In the genomic region with DNA sequence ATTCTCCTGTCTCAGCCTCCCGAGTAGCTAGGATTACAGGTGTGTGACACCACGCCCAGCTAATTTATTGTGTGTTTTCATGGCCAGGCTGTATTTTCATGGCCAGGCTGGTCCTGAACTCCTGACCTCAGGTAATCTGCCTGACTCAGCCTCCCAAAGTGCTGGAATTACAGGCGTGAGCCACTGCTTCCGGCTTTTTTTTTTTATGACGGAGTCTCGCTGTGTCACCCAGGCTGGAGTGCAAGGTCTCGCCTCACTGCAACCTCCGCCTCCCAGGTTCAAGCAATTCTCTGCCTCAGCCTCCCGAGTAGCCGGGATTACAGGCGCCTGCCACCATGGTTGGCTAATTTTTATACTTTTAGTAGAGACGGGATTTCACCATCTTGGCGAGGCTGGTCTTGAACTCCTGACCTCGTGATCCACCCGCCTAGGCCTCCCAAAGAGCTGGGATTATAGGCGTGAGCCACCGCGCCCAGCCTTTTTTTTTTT, we compare ENCODE assay signal across 8 cellular contexts. TPM values are rescaled to one million over a fixed set of nuclear protein-coding genes. Genes with fewer than 3 reads are reported as not detected.
DNase-seq lines count a peak whose midpoint lies in the region; ATAC-seq, FAIRE-seq and TF ChIP-seq lines count a peak whose summit lies in the region.
"Not testable (repeated sequence)": the region's sequence is repeated elsewhere in the genome, so short reads cannot be mapped to it uniquely, and the experiment has no call there.
"Had no signal": no experiment of that assay in that cellular context is flagged by ENCODE, and none has a peak within 500 bp of the region (broad histone marks: within the 10 kb centered on the region; RNA-seq: fewer than 3 reads in every experiment).

No MANE protein-coding gene starts in this region.

- H3K27me3 ChIP-seq in DOHH2 (ENCODE audit: control insufficient read depth, low read length); Loucy (ENCODE audit: insufficient read depth, low read length, poor library complexity, severe bottlenecking); GM12878 (replicated peaks in 1 of 2; ENCODE audit: control insufficient read depth in 2 of 2, insufficient read depth in 2 of 2, low read length in 1 of 2); naive thymus-derived CD4-positive, alpha-beta T cell (ENCODE audit: control insufficient read depth in 2 of 2, insufficient read depth in 2 of 2, low read length in 2 of 2): not testable (repeated sequence)

- not testable (repeated sequence) for H3K9me2 ChIP-seq in DOHH2 (replicated peaks; ENCODE audit: control insufficient read depth, low read length); Loucy (replicated peaks; ENCODE audit: low read depth, low read length)

- not testable (repeated sequence) for H2AFZ ChIP-seq in Loucy (ENCODE audit: low read length); GM12878 (ENCODE audit: control insufficient read depth, low read depth, low read length)

- TF ChIP-seq EP300 in GM12878 (IDR thresholded peaks at IDR 0.05; ENCODE audit: borderline replicate concordance in 1 of 2, control insufficient read depth in 1 of 2, low read depth in 2 of 2, low read length in 2 of 2): not testable (repeated sequence)

- CTCF ChIA-PET in GM12878 (lab: Yijun Ruan, JAX): interaction anchor here (2.2 to 4.0 kb wide), 2 partner anchors 22 to 27 kb away, joined by 7 to 16 read pairs; no protein-coding TSS in a partner anchor
- CTCF ChIA-PET in naive thymus-derived CD4-positive, alpha-beta T cell (lab: Charles Lee): interaction anchor here (0.8 to 1.6 kb wide), 2 partner anchors 26 to 51 kb away, joined by 4 to 5 read pairs; a partner anchor contains a TSS

- DNase-seq in SK-N-MC (ENCODE audit: low read depth, low spot score); activated T-cell treated with anti-CD3 and anti-CD28 coated beads, Interleukin-2, amount 50 U/mL, for 24 hours; GM12878 (ENCODE audit: low read depth, low spot score); naive thymus-derived CD4-positive, alpha-beta T cell; stimulated activated effector memory CD8-positive, alpha-beta T cell treated with anti-CD3 and anti-CD28 coated beads, Interleukin-12 subunit alpha, Interleukin-12 subunit beta, amount 100 ng/mL, for 72 hours (ENCODE audit: low spot score in 2 of 2): not testable (repeated sequence)

- not testable (repeated sequence) for H3K27me3 Mint-ChIP-seq in activated T-cell treated with anti-CD3 and anti-CD28 coated beads, Interleukin-2, amount 50 U/mL, for 24 hours; naive thymus-derived CD4-positive, alpha-beta T cell

- not testable (repeated sequence) for FAIRE-seq in GM12878 (lab: Jason Lieb, UNC)

- peak overlapping the region; percentile 93 for H3K9ac ChIP-seq in Loucy (ENCODE audit: low read depth, low read length, poor library complexity, severe bottlenecking)
- not testable (repeated sequence) for H3K9ac ChIP-seq in SK-N-MC (ENCODE audit: insufficient read length); GM12878 (ENCODE audit: control insufficient read depth, insufficient read depth, low read length)

- H3K4me2 ChIP-seq in DOHH2 (ENCODE audit: low read length); GM12878 (ENCODE audit: control insufficient read depth, insufficient read depth): not testable (repeated sequence)
- peak overlapping the region; percentile 95 for H3K4me2 ChIP-seq in Loucy (ENCODE audit: low read depth, low read length, poor library complexity, severe bottlenecking)

- peaks cover 31% of the 10 kb centered on the region for H3F3A ChIP-seq in DOHH2 (ENCODE audit: control insufficient read depth, insufficient read depth)
- H3F3A ChIP-seq in Loucy (ENCODE audit: low read depth): not testable (repeated sequence)

- H3K9me3 Mint-ChIP-seq in activated T-cell treated with anti-CD3 and anti-CD28 coated beads, Interleukin-2, amount 50 U/mL, for 24 hours; naive thymus-derived CD4-positive, alpha-beta T cell; stimulated activated effector memory CD8-positive, alpha-beta T cell treated with anti-CD3 and anti-CD28 coated beads, Interleukin-12 subunit alpha, Interleukin-12 subunit beta, amount 100 ng/mL, for 72 hours: not testable (repeated sequence)

- intact Hi-C loops in GM12878 (cut with micrococcal nuclease; ENCODE audit: unreplicated experiment); naive thymus-derived CD4-positive, alpha-beta T cell (cut with micrococcal nuclease): not testable (repeated sequence)

- not testable (repeated sequence) for H3K36me3 ChIP-seq in DOHH2 (ENCODE audit: control insufficient read depth, low read length); Loucy (ENCODE audit: insufficient read depth, low read length); SK-N-MC (ENCODE audit: insufficient read depth, low read length); GM12878 (ENCODE audit: control insufficient read depth in 2 of 2, insufficient read depth in 2 of 2, low read length in 1 of 2); naive thymus-derived CD4-positive, alpha-beta T cell (ENCODE audit: control insufficient read depth in 2 of 3, insufficient read depth in 3 of 3, low read length in 3 of 3)

- in situ Hi-C loops in GM12878 (cut with MboI): not testable (repeated sequence)

- H3K4me3 ChIP-seq in DOHH2 (ENCODE audit: low read length); SK-N-MC; GM12878; naive thymus-derived CD4-positive, alpha-beta T cell (ENCODE audit: low read length): not testable (repeated sequence)
- H3K4me3 ChIP-seq in Loucy (ENCODE audit: low read length, poor library complexity, severe bottlenecking): peak overlapping the region; percentile 78

- H3K27ac ChIP-seq in DOHH2 (ENCODE audit: low read depth, low read length) (peak overlapping the region; percentile 98), SK-N-MC (peak overlapping the region; percentile 89)
- not testable (repeated sequence) for H3K27ac ChIP-seq in GM12878 (ENCODE audit: control insufficient read depth, insufficient read depth); naive thymus-derived CD4-positive, alpha-beta T cell (ENCODE audit: low read depth, low read length)

- TF ChIP-seq POLR2A in GM12878 (IDR thresholded peaks at IDR 0.05; ENCODE audit: low read depth, low read length): not testable (repeated sequence)

- not testable (repeated sequence) for BruUV-seq in GM12878 (replicated peaks; lab: Mats Ljungman, UMichigan)

- H3K79me2 ChIP-seq in DOHH2 (ENCODE audit: control insufficient read depth, low read length); Loucy (ENCODE audit: insufficient read depth, low read length); GM12878 (ENCODE audit: control insufficient read depth, insufficient read depth, low read length): not testable (repeated sequence)

- 99% methylated on average over 18 of the region's 18 CpGs for WGBS in GM12878 (ENCODE audit: insufficient coverage, insufficient replicate concordance, low lambda C conversion rate, missing lambda C conversion rate)

- peak overlapping the region; percentile 11 for H3K27ac Mint-ChIP-seq in activated T-cell treated with anti-CD3 and anti-CD28 coated beads, Interleukin-2, amount 50 U/mL, for 24 hours
- peak overlapping the region in 5 of 9 donors; percentile 59 to 99 (median 79) for H3K27ac Mint-ChIP-seq in naive thymus-derived CD4-positive, alpha-beta T cell
- peak overlapping the region; percentile 96 for H3K27ac Mint-ChIP-seq in stimulated activated effector memory CD8-positive, alpha-beta T cell treated with anti-CD3 and anti-CD28 coated beads, Interleukin-12 subunit alpha, Interleukin-12 subunit beta, amount 100 ng/mL, for 72 hours

- peaks cover 30% of the 10 kb centered on the region for H3K4me1 Mint-ChIP-seq in activated T-cell treated with anti-CD3 and anti-CD28 coated beads, Interleukin-2, amount 50 U/mL, for 24 hours (ENCODE audit: low read depth)
- H3K4me1 Mint-ChIP-seq in naive thymus-derived CD4-positive, alpha-beta T cell: peaks cover 8 to 56% (median 10%) of the 10 kb centered on the region in 7 donors
- peaks cover 26% of the 10 kb centered on the region for H3K4me1 Mint-ChIP-seq in stimulated activated effector memory CD8-positive, alpha-beta T cell treated with anti-CD3 and anti-CD28 coated beads, Interleukin-12 subunit alpha, Interleukin-12 subunit beta, amount 100 ng/mL, for 72 hours

- POLR2A ChIA-PET in GM12878 (lab: Charles Lee): interaction anchor here (0.7 to 1.4 kb wide), 3 partner anchors 9 to 34 kb away, joined by 3 to 5 read pairs (median 4); a partner anchor contains a TSS
- POLR2A ChIA-PET in naive thymus-derived CD4-positive, alpha-beta T cell (lab: Charles Lee): interaction anchor here (0.7 to 42.5 kb wide), 13 partner anchors 8 to 1813 kb away, joined by 3 to 2497 read pairs (median 4); a partner anchor contains a TSS

- not testable (repeated sequence) for TF ChIP-seq RAD21 in GM12878 (IDR thresholded peaks at IDR 0.05; ENCODE audit: insufficient read depth, low read depth, low read length)

- RAD21 ChIA-PET in GM12878 (lab: Charles Lee; ENCODE audit: unreplicated experiment): interaction anchor here (1.1 kb wide), 1 partner anchor 33 kb away, joined by 4 read pairs; a partner anchor contains a TSS

- not testable (repeated sequence) for TF ChIP-seq CTCF in DOHH2 (IDR thresholded peaks at IDR 0.05; ENCODE audit: low read depth, low read length, poor library complexity, severe bottlenecking); Loucy (conservative IDR thresholded peaks at IDR 0.05; ENCODE audit: low read length); GM12878 (IDR thresholded peaks at IDR 0.05 in 2 of 3, conservative IDR thresholded peaks at IDR 0.05 in 1 of 3; ENCODE audit: control insufficient read depth in 2 of 3, extremely low read depth in 1 of 3, insufficient read depth in 1 of 3, low read depth in 3 of 3, low read length in 3 of 3)

- H3K4me3 Mint-ChIP-seq in activated T-cell treated with anti-CD3 and anti-CD28 coated beads, Interleukin-2, amount 50 U/mL, for 24 hours; naive thymus-derived CD4-positive, alpha-beta T cell: not testable (repeated sequence)
- H3K4me3 Mint-ChIP-seq in stimulated activated effector memory CD8-positive, alpha-beta T cell treated with anti-CD3 and anti-CD28 coated beads, Interleukin-12 subunit alpha, Interleukin-12 subunit beta, amount 100 ng/mL, for 72 hours: peak overlapping the region; percentile 85

- SMC1A ChIA-PET in GM12878 (lab: Charles Lee; ENCODE audit: uncharacterized antibody, unreplicated experiment): interaction anchor here (1.2 to 2.4 kb wide), 3 partner anchors 9 to 35 kb away, joined by 3 to 9 read pairs (median 4); a partner anchor contains a TSS

- not testable (repeated sequence) for H3K9me3 ChIP-seq in DOHH2 (ENCODE audit: control insufficient read depth, insufficient read depth, low read length); Loucy (ENCODE audit: insufficient read depth, low read depth, low read length); SK-N-MC (ENCODE audit: low read depth, low read length); GM12878 (replicated peaks; ENCODE audit: control insufficient read depth, insufficient read depth, low read length); naive thymus-derived CD4-positive, alpha-beta T cell (ENCODE audit: control insufficient read depth in 2 of 3, low read length in 3 of 3)

- H3K4me1 ChIP-seq in DOHH2 (ENCODE audit: control insufficient read depth, low read length) (peaks cover 41% of the 10 kb centered on the region), Loucy (ENCODE audit: insufficient read depth, low read length, poor library complexity, severe bottlenecking) (peaks cover 25% of the 10 kb centered on the region)
- not testable (repeated sequence) for H3K4me1 ChIP-seq in GM12878 (ENCODE audit: control insufficient read depth, insufficient read depth, low read length)
- H3K4me1 ChIP-seq in naive thymus-derived CD4-positive, alpha-beta T cell (ENCODE audit: control insufficient read depth in 2 of 2, insufficient read depth in 2 of 2, low read length in 2 of 2): peaks cover 0 to 14% of the 10 kb centered on the region in 2 donors

- ATAC-seq in GM12878; naive thymus-derived CD4-positive, alpha-beta T cell; stimulated activated effector memory CD8-positive, alpha-beta T cell treated with anti-CD3 and anti-CD28 coated beads, Interleukin-12 subunit alpha, Interleukin-12 subunit beta, amount 100 ng/mL, for 72 hours: not testable (repeated sequence)

- not testable (repeated sequence) for H4K20me1 ChIP-seq in DOHH2 (ENCODE audit: control insufficient read depth, insufficient read depth, low read depth, low read length); Loucy (ENCODE audit: insufficient read depth, low read length, poor library complexity, severe bottlenecking); GM12878 (ENCODE audit: control insufficient read depth, insufficient read depth)

- peaks cover 11% of the 10 kb centered on the region for H3K36me3 Mint-ChIP-seq in activated T-cell treated with anti-CD3 and anti-CD28 coated beads, Interleukin-2, amount 50 U/mL, for 24 hours (ENCODE audit: low read depth)
- H3K36me3 Mint-ChIP-seq in naive thymus-derived CD4-positive, alpha-beta T cell: not testable (repeated sequence)
- peaks cover 28% of the 10 kb centered on the region for H3K36me3 Mint-ChIP-seq in stimulated activated effector memory CD8-positive, alpha-beta T cell treated with anti-CD3 and anti-CD28 coated beads, Interleukin-12 subunit alpha, Interleukin-12 subunit beta, amount 100 ng/mL, for 72 hours

RNA-seq across cellular contexts. Expression of a gene that starts 34.4 kb away (rescaled TPM):
- total RNA-seq in GM12878 (2013; cell fraction: nucleolus; rRNA removed): 4.1 and 4.5 TPM in 2 replicates
- total RNA-seq in GM12878 (2014; rRNA removed) (1.5 and 2.1 TPM in 2 replicates), GM12878 (2014; rRNA removed; fragmentation: Illumina TruSeq; extraction: Trizol) (1.9 and 2.3 TPM in 2 replicates), GM12878 (2021) (2.3 and 3.2 TPM in 2 replicates)
- 1.1 TPM for polyA plus RNA-seq in GM12878 (2011; ENCODE audit: low read depth)
- polyA plus RNA-seq in GM12878 (2011; rRNA removed) (5.9 TPM in 2 replicates), GM12878 (2014; fragmentation: Illumina TruSeq; extraction: Trizol) (2.2 and 5.1 TPM in 2 replicates), GM12878 (2014; fragmentation: Nextera tagmentation; extraction: Ambion mirVana) (1 to 10 TPM in 1 of 2 experiments, under 1 TPM in 1; 0.52 to 1.2 TPM), GM12878 (2014; rRNA removed) (2.2 and 3.0 TPM in 2 replicates), GM12878 (2016; fragmentation: Nextera tagmentation; extraction: Ambion mirVana) (1 to 10 TPM; 1.3 to 1.5 TPM)
- polyA plus RNA-seq in GM12878 (2011; cell fraction: cytosol; rRNA removed): 4.6 and 4.8 TPM in 2 replicates
- 5.6 and 6.5 TPM in 2 replicates for polyA plus RNA-seq in GM12878 (2011; cell fraction: nucleus; rRNA removed)
- 0.95 and 2.1 TPM in 2 replicates for polyA plus RNA-seq in GM12878 (2012)
- polyA minus RNA-seq in GM12878 (2011; rRNA and poly(A)+ RNA removed): 6.9 and 8.1 TPM in 2 replicates
- polyA minus RNA-seq in GM12878 (2011; cell fraction: cytosol; rRNA and poly(A)+ RNA removed): 1.1 and 1.9 TPM in 2 replicates
- 2.1 and 2.3 TPM in 2 replicates for polyA minus RNA-seq in GM12878 (2011; cell fraction: nucleus; rRNA and poly(A)+ RNA removed)
- total RNA-seq in naive thymus-derived CD4-positive, alpha-beta T cell: 1 to 10 TPM; 1.5 to 4.6 (median 2.5) TPM
- polyA plus RNA-seq in naive thymus-derived CD4-positive, alpha-beta T cell: under 1 TPM; 0.65 to 0.85 TPM
- polyA plus RNA-seq: SK-N-SH had no signal

Comparison
In these comparisons a context has a peak if more than half of its experiments do, and no peak if none do; other contexts are left out.
1. H3K27ac Mint-ChIP-seq: peak in every context shown above with its lines; median percentile 96 in stimulated activated effector memory CD8-positive, alpha-beta T cell treated with anti-CD3 and anti-CD28 coated beads, Interleukin-12 subunit alpha, Interleukin-12 subunit beta, amount 100 ng/mL, for 72 hours; 79 in naive thymus-derived CD4-positive, alpha-beta T cell; 11 in activated T-cell treated with anti-CD3 and anti-CD28 coated beads, Interleukin-2, amount 50 U/mL, for 24 hours.